Comparison of ENCODE assay signal across 20 cellular contexts in the genomic region with DNA sequence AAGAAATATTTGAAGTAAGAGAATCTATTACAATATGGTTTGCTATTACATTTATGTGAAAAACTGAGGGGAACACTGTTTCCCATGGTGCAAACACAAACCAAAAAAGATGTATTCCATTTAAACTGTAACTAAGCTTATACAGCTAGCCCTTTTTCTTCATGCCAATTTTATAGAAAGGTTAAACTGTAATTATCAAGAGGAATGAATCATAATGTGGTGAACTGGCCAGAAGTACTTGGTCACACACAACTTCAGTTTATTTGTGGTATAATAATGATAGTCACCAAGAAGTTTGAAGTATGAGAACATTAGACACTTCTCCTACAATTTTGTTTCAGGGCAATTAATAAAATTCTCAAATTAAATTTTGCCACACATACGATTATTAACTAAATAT.
DNase-seq lines count a peak whose midpoint lies in the region; ATAC-seq and TF ChIP-seq lines count a peak whose summit lies in the region.
"Had no signal": no experiment of that assay in that cellular context is flagged by ENCODE, and none has a peak within 500 bp of the region (broad histone marks: within the 10 kb centered on the region; RNA-seq: fewer than 3 reads in every experiment).

No MANE protein-coding gene starts in this region.

- no peaks in the 10 kb centered on the region for H3K9me3 ChIP-seq in sigmoid colon
- H3K9me3 ChIP-seq: right lobe of liver, suprapubic skin had no signal

- ATAC-seq in HG03045 (IDR thresholded peaks at IDR 0.05; ENCODE audit: unreplicated experiment), result no peak
- ATAC-seq: right lobe of liver had no signal

- H3K4me3 ChIP-seq in epithelial cell of esophagus (ENCODE audit: low read length) (no peak overlapping the region), sigmoid colon (no peak overlapping the region)
- H3K4me3 ChIP-seq: right lobe of liver, suprapubic skin had no signal

- H3K27me3 ChIP-seq in sigmoid colon, result no peaks in the 10 kb centered on the region
- H3K27me3 ChIP-seq: brain microvascular endothelial cell, right lobe of liver, suprapubic skin had no signal

- TF ChIP-seq EP300 in sigmoid colon (IDR thresholded peaks at IDR 0.05), result no peak

- TF ChIP-seq POLR2A in sigmoid colon (IDR thresholded peaks at IDR 0.05), result no peak

- TF ChIP-seq CTCF in epithelial cell of esophagus (IDR thresholded peaks at IDR 0.05; ENCODE audit: insufficient read depth, low read depth, low read length, missing control alignments), result no peak
- TF ChIP-seq CTCF in sigmoid colon (IDR thresholded peaks at IDR 0.05), result no peak

- intact Hi-C loops in sigmoid colon (cut with DNase I), result no loop called here

- 80 to 87% methylated on average over 1 of the region's 1 CpG for WGBS in sigmoid colon, 2 donors

- no peak overlapping the region for H3K27ac ChIP-seq in sigmoid colon
- H3K27ac ChIP-seq: brain microvascular endothelial cell, right lobe of liver, suprapubic skin had no signal

- DNase-seq in EL (peak; percentile 6), M059J (ENCODE audit: low read depth) (peak; percentile 75), epithelial cell of esophagus (ENCODE audit: low read depth) (peak; percentile 9), renal cortical epithelial cell (ENCODE audit: low read depth) (peak; percentile 81), sigmoid colon (no peak), NCI-H1694 (lab: John Stamatoyannopoulos, UW) (no peak)
- DNase-seq: activated CD4-positive, alpha-beta T cell treated with anti-CD3 and anti-CD28 coated beads for 4 hours; activated CD8-positive, alpha-beta memory T cell treated with anti-CD3 and anti-CD28 coated beads, Interleukin-2, amount 50 U/mL, for 48 hours; activated naive CD4-positive, alpha-beta T cell; brain microvascular endothelial cell; CD4-positive, CD25-positive, alpha-beta regulatory T cell; dermis blood vessel endothelial cell; erythroblast; Karpas-422; NCI-H1436; NCI-H345; nucleus accumbens; right lobe of liver had no signal

- H3K4me1 ChIP-seq in sigmoid colon, result peaks cover 0 to 3% (median 0%) of the 10 kb centered on the region in 4 donors
- H3K4me1 ChIP-seq: right lobe of liver, suprapubic skin had no signal

- no peaks in the 10 kb centered on the region for H3K36me3 ChIP-seq in sigmoid colon
- H3K36me3 ChIP-seq: brain microvascular endothelial cell, right lobe of liver, suprapubic skin had no signal

Comparison
In these comparisons a context has a peak if more than half of its experiments do, and no peak if none do; other contexts are left out.
1. DNase-seq: peak in EL (single experiment), M059J (single experiment), epithelial cell of esophagus (single experiment) and renal cortical epithelial cell (single experiment); none in sigmoid colon (single experiment) and NCI-H1694 (single experiment).